ENCODE assay signal across 25 cellular contexts in the genomic region with DNA sequence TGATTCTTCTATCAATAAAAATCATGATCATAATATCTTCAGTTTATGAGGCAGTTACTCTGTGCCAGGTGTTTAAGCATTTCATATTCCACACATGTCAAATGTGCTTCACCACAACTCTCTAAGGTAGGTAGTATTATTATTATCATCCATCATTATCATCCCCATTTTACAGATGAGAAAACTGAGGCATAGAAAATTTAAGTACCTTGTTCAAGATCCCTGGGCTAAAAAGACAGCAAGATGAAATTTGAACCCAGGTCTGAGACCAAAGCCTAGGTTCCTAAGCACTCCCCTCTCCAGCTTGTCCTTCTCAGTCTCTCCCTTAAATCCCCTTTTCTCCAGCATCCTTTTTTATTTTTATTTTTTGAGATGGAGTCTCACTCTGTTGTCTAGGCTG. TPM values are rescaled to one million over a fixed set of nuclear protein-coding genes. Genes with fewer than 3 reads are reported as not detected.
A peak's percentile ranks its signal among the peaks of the same experiment; 100 is the strongest.
DNase-seq lines count a peak whose midpoint lies in the region; ATAC-seq lines count a peak whose summit lies in the region.
"Had no signal": no experiment of that assay in that cellular context is flagged by ENCODE, and none has a peak within 500 bp of the region (broad histone marks: within the 10 kb centered on the region; RNA-seq: fewer than 3 reads in every experiment).

No MANE protein-coding gene starts in this region.

- no peak overlapping the region for H3K4me3 ChIP-seq in CD8-positive, alpha-beta memory T cell (ENCODE audit: low read length)
- H3K4me3 ChIP-seq: BLaER1, ovary, upper lobe of left lung had no signal

- no peaks in the 10 kb centered on the region for H3K9me3 ChIP-seq in CD8-positive, alpha-beta memory T cell (ENCODE audit: low read length)
- H3K9me3 ChIP-seq: BLaER1, ovary, upper lobe of left lung had no signal

- H3K27ac ChIP-seq in CD8-positive, alpha-beta memory T cell (ENCODE audit: low read depth, low read length), result no peak overlapping the region
- H3K27ac ChIP-seq: BLaER1, ovary, upper lobe of left lung, WERI-Rb-1 had no signal

- H3K9me3 Mint-ChIP-seq in activated T-cell treated with anti-CD3 and anti-CD28 coated beads, Interleukin-2, amount 50 U/mL, for 24 hours, result no peaks in the 10 kb centered on the region
- H3K9me3 Mint-ChIP-seq in CD8-positive, alpha-beta memory T cell, result no peaks in the 10 kb centered on the region
- H3K9me3 Mint-ChIP-seq in activated naive CD4-positive, alpha-beta T cell treated with anti-CD3 and anti-CD28 coated beads, Interleukin-2, amount 50 U/mL, for 72 hours, result no peaks in the 10 kb centered on the region
- H3K9me3 Mint-ChIP-seq in naive thymus-derived CD8-positive, alpha-beta T cell, result no peaks in the 10 kb centered on the region

- DNase-seq in activated T-cell treated with anti-CD3 and anti-CD28 coated beads, Interleukin-2, amount 50 U/mL, for 24 hours, result no peak
- DNase-seq in activated T-cell treated with anti-CD3 and anti-CD28 coated beads for 4 hours, result no peak
- no peak for DNase-seq in CD8-positive, alpha-beta memory T cell
- DNase-seq in activated naive CD4-positive, alpha-beta T cell treated with anti-CD3 and anti-CD28 coated beads, Interleukin-2, amount 50 U/mL, for 72 hours (ENCODE audit: low spot score in 2 of 2), result no peak
- no peak for DNase-seq in naive thymus-derived CD8-positive, alpha-beta T cell
- no peak for DNase-seq in HuH-7.5 (ENCODE audit: low spot score)
- DNase-seq in kidney tubule cell (ENCODE audit: low spot score), result no peak
- DNase-seq in stimulated activated CD4-positive, alpha-beta T cell treated with anti-CD3 and anti-CD28 coated beads, Interleukin-1b, Interleukin-23, amount 100 ng/mL, for 48 hours, result no peak
- DNase-seq: amniotic stem cell; DMS79 treated with DMSO at 0.1 percent for 48 hours; GF-D8; H9; NCI-H1092 treated with DMSO at 0.1 percent for 48 hours; NCI-H1930; NCI-H526; ovary; retina; Right ventricle myocardium superior; small intestine; stimulated activated CD8-positive, alpha-beta memory T cell treated with anti-CD3 and anti-CD28 coated beads, Interleukin-4, amount 100 ng/mL, for 48 hours; T-helper 9 cell; upper lobe of left lung; WERI-Rb-1 had no signal

- peak overlapping the region; percentile 73 for H3K27ac Mint-ChIP-seq in activated T-cell treated with anti-CD3 and anti-CD28 coated beads, Interleukin-2, amount 50 U/mL, for 24 hours
- peak overlapping the region in 5 of 8 donors; percentile 8 to 89 (median 71) for H3K27ac Mint-ChIP-seq in CD8-positive, alpha-beta memory T cell
- peak overlapping the region; percentile 66 to 87 for H3K27ac Mint-ChIP-seq in activated naive CD4-positive, alpha-beta T cell treated with anti-CD3 and anti-CD28 coated beads, Interleukin-2, amount 50 U/mL, for 72 hours
- H3K27ac Mint-ChIP-seq in naive thymus-derived CD8-positive, alpha-beta T cell, result peak overlapping the region in 9 of 10 donors; percentile 45 to 87 (median 77)
- H3K27ac Mint-ChIP-seq: H9, mesothelial cell of epicardium had no signal

- CTCF ChIA-PET in CD8-positive, alpha-beta memory T cell (lab: Charles Lee), result no interaction called here

- H3K4me1 Mint-ChIP-seq in activated T-cell treated with anti-CD3 and anti-CD28 coated beads, Interleukin-2, amount 50 U/mL, for 24 hours (ENCODE audit: low read depth), result peaks cover 51% of the 10 kb centered on the region
- H3K4me1 Mint-ChIP-seq in CD8-positive, alpha-beta memory T cell, result peaks cover 28 to 54% (median 38%) of the 10 kb centered on the region in 3 donors
- peaks cover 20 to 43% (median 31%) of the 10 kb centered on the region in 4 donors for H3K4me1 Mint-ChIP-seq in naive thymus-derived CD8-positive, alpha-beta T cell

- H3K27me3 ChIP-seq in CD8-positive, alpha-beta memory T cell (ENCODE audit: insufficient read depth, low read length, poor library complexity, severe bottlenecking), result no peaks in the 10 kb centered on the region
- H3K27me3 ChIP-seq: BLaER1, ovary, upper lobe of left lung had no signal

- ATAC-seq in activated naive CD4-positive, alpha-beta T cell treated with anti-CD3 and anti-CD28 coated beads, Interleukin-2, amount 50 U/mL, for 72 hours, result no peak
- ATAC-seq in naive thymus-derived CD8-positive, alpha-beta T cell, result no peak

- peaks cover 13% of the 10 kb centered on the region for H3K36me3 ChIP-seq in CD8-positive, alpha-beta memory T cell (ENCODE audit: insufficient read depth, low read length)
- H3K36me3 ChIP-seq: ovary, upper lobe of left lung, WERI-Rb-1 had no signal

- no peaks in the 10 kb centered on the region for H3K27me3 Mint-ChIP-seq in activated T-cell treated with anti-CD3 and anti-CD28 coated beads, Interleukin-2, amount 50 U/mL, for 24 hours
- no peaks in the 10 kb centered on the region for H3K27me3 Mint-ChIP-seq in CD8-positive, alpha-beta memory T cell
- H3K27me3 Mint-ChIP-seq in naive thymus-derived CD8-positive, alpha-beta T cell, result no peaks in the 10 kb centered on the region

- peaks cover 7% of the 10 kb centered on the region for H3K4me1 ChIP-seq in CD8-positive, alpha-beta memory T cell (ENCODE audit: insufficient read depth, low read length)
- H3K4me1 ChIP-seq: upper lobe of left lung had no signal

- POLR2A ChIA-PET in CD8-positive, alpha-beta memory T cell (lab: Charles Lee), result no interaction called here
- POLR2A ChIA-PET in naive thymus-derived CD8-positive, alpha-beta T cell (lab: Charles Lee), result no interaction called here

- no peak overlapping the region for H3K4me3 Mint-ChIP-seq in activated T-cell treated with anti-CD3 and anti-CD28 coated beads, Interleukin-2, amount 50 U/mL, for 24 hours
- H3K4me3 Mint-ChIP-seq in CD8-positive, alpha-beta memory T cell, result no peak overlapping the region
- no peak overlapping the region for H3K4me3 Mint-ChIP-seq in naive thymus-derived CD8-positive, alpha-beta T cell
- H3K4me3 Mint-ChIP-seq: H9, mesothelial cell of epicardium had no signal

- H3K36me3 Mint-ChIP-seq in activated T-cell treated with anti-CD3 and anti-CD28 coated beads, Interleukin-2, amount 50 U/mL, for 24 hours (ENCODE audit: low read depth), result peaks cover 82% of the 10 kb centered on the region
- peaks cover 16 to 69% (median 42%) of the 10 kb centered on the region in 3 donors for H3K36me3 Mint-ChIP-seq in CD8-positive, alpha-beta memory T cell
- H3K36me3 Mint-ChIP-seq in activated naive CD4-positive, alpha-beta T cell treated with anti-CD3 and anti-CD28 coated beads, Interleukin-2, amount 50 U/mL, for 72 hours, result peaks cover 17 to 33% of the 10 kb centered on the region in 2 donors
- peaks cover 4 to 82% (median 19%) of the 10 kb centered on the region in 3 donors for H3K36me3 Mint-ChIP-seq in naive thymus-derived CD8-positive, alpha-beta T cell

RNA-seq across cellular contexts. Expression of gene SEPTIN6, which starts 33.4 kb away (rescaled TPM):
- total RNA-seq in CD8-positive, alpha-beta memory T cell, result 100 to 1,000 TPM; 122 to 125 TPM
- polyA plus RNA-seq in CD8-positive, alpha-beta memory T cell, result 229 TPM
- 100 to 1,000 TPM; 110 to 233 TPM for total RNA-seq in activated naive CD4-positive, alpha-beta T cell treated with anti-CD3 and anti-CD28 coated beads, Interleukin-2, amount 50 U/mL, for 72 hours
- total RNA-seq in naive thymus-derived CD8-positive, alpha-beta T cell, result 100 to 1,000 TPM; 234 to 235 TPM
- polyA plus RNA-seq in naive thymus-derived CD8-positive, alpha-beta T cell, result 100 to 1,000 TPM; 161 to 269 (median 226) TPM

RNA-seq across cellular contexts. Expression of gene NKRF, which starts 53.3 kb away (rescaled TPM):
- 10 to 100 TPM; 27.2 to 28.4 TPM for total RNA-seq in CD8-positive, alpha-beta memory T cell
- 7.5 TPM for polyA plus RNA-seq in CD8-positive, alpha-beta memory T cell
- 10 to 100 TPM; 17.1 to 21.9 TPM for total RNA-seq in activated naive CD4-positive, alpha-beta T cell treated with anti-CD3 and anti-CD28 coated beads, Interleukin-2, amount 50 U/mL, for 72 hours
- 10 to 100 TPM; 14.4 to 14.6 TPM for total RNA-seq in naive thymus-derived CD8-positive, alpha-beta T cell
- 1 to 10 TPM; 4.8 to 8.5 (median 6.8) TPM for polyA plus RNA-seq in naive thymus-derived CD8-positive, alpha-beta T cell
